19 cellular contexts compared by ENCODE assay signal in the genomic region with DNA sequence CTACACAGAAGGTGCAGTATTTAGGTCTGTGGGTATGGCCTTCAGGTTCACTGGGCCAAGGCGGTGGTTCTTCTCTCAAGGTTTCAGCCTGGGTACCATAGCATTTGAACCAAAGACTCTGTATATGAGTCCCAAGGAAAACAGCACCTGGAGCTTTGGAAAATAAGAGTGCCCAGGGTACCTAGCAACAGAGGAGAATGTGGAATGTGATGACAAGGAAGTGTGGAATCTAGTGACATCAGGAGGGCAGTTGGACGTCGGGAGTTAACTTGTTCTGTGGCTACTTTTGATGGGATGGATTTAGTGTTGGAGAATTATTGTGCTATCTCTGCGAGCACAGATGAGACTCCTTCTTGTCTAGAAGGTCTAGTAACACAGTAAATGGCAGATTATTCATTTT.
DNase-seq lines count a peak whose midpoint lies in the region; ATAC-seq, FAIRE-seq and TF ChIP-seq lines count a peak whose summit lies in the region.
"Had no signal": no experiment of that assay in that cellular context is flagged by ENCODE, and none has a peak within 500 bp of the region (broad histone marks: within the 10 kb centered on the region; RNA-seq: fewer than 3 reads in every experiment).

No MANE protein-coding gene starts in this region.

- H3K4me1 ChIP-seq in astrocyte (ENCODE audit: insufficient read depth, low read length) (peaks cover 6% of the 10 kb centered on the region), hepatocyte (ENCODE audit: insufficient read depth) (peaks cover 3% of the 10 kb centered on the region), trophoblast cell (ENCODE audit: control insufficient read depth in 1 of 2, insufficient read depth in 2 of 2, low read length in 2 of 2) (no peaks in the 10 kb centered on the region), tibial artery (no peaks in the 10 kb centered on the region), Caco-2 (no peaks in the 10 kb centered on the region)
- H3K4me1 ChIP-seq: psoas muscle, tibial nerve had no signal

- H3K9ac ChIP-seq in astrocyte (ENCODE audit: low read length), result no peak overlapping the region
- H3K9ac ChIP-seq in trophoblast cell (ENCODE audit: low read length), result no peak overlapping the region

- no peak overlapping the region for H3K4ac ChIP-seq in trophoblast cell (ENCODE audit: low read depth, low read length)

- no peak overlapping the region for H3K18ac ChIP-seq in trophoblast cell (ENCODE audit: low read length)

- H3K9me3 Mint-ChIP-seq in astrocyte (ENCODE audit: unreplicated experiment), result no peaks in the 10 kb centered on the region
- no peaks in the 10 kb centered on the region for H3K9me3 Mint-ChIP-seq in Caco-2 (ENCODE audit: unreplicated experiment)
- H3K9me3 Mint-ChIP-seq: activated B cell treated with CpG ODN at 0.5 μM for 24 hours; nephron progenitor cell; stimulated activated memory B cell treated with anti-CD40 and anti-IgM and Interleukin-4, amounts not matched to agents 10 μg/mL and 1 μg/mL and 100 μg/mL, for 72 hours had no signal

- no peaks in the 10 kb centered on the region for H3K9me2 ChIP-seq in hepatocyte (replicated peaks; ENCODE audit: insufficient read depth)

- no peak overlapping the region for H3K23ac ChIP-seq in trophoblast cell (ENCODE audit: low read length)

- TF ChIP-seq RAD21 in Ishikawa (IDR thresholded peaks at IDR 0.05; ENCODE audit: low read depth), result no peak

- no peak overlapping the region for H2BK5ac ChIP-seq in trophoblast cell (ENCODE audit: low read depth, low read length, poor library complexity)

- POLR2A ChIA-PET in Caco-2 (lab: Charles Lee), result no interaction called here

- no peak for TF ChIP-seq CTCF in astrocyte (IDR thresholded peaks at IDR 0.05; ENCODE audit: insufficient read depth, low read depth, low read length)
- no peak for TF ChIP-seq CTCF in hepatocyte (IDR thresholded peaks at IDR 0.05; ENCODE audit: poor library complexity)
- TF ChIP-seq CTCF in tibial artery (IDR thresholded peaks at IDR 0.05), result no peak
- TF ChIP-seq CTCF in Caco-2 (IDR thresholded peaks at IDR 0.05; ENCODE audit: insufficient read depth in 1 of 2, low read depth in 1 of 2, low read length in 1 of 2, severe bottlenecking in 1 of 2, unreplicated experiment in 1 of 2), result no peak

- H3K79me1 ChIP-seq in trophoblast cell (ENCODE audit: low read length), result no peaks in the 10 kb centered on the region

- H3K36me3 Mint-ChIP-seq in astrocyte (ENCODE audit: low read depth, unreplicated experiment) (no peaks in the 10 kb centered on the region), Caco-2 (ENCODE audit: insufficient read depth, unreplicated experiment) (peaks cover 4% of the 10 kb centered on the region)
- H3K36me3 Mint-ChIP-seq: stimulated activated memory B cell treated with anti-CD40 and anti-IgM and Interleukin-4, amounts not matched to agents 10 μg/mL and 1 μg/mL and 100 μg/mL, for 72 hours had no signal

- H3K4me3 Mint-ChIP-seq in astrocyte (ENCODE audit: unreplicated experiment) (no peak overlapping the region), Caco-2 (ENCODE audit: unreplicated experiment) (no peak overlapping the region)
- H3K4me3 Mint-ChIP-seq: activated B cell treated with CpG ODN at 0.5 μM for 24 hours; activated naive CD8-positive, alpha-beta T cell treated with anti-CD3 and anti-CD28 coated beads, Interleukin-2, amount 50 U/mL, for 24 hours; central memory CD8-positive, alpha-beta T cell; nephron progenitor cell; stimulated activated memory B cell treated with anti-CD40 and anti-IgM and Interleukin-4, amounts not matched to agents 10 μg/mL and 1 μg/mL and 100 μg/mL, for 72 hours had no signal

- no peak overlapping the region for H2BK12ac ChIP-seq in trophoblast cell (ENCODE audit: low read length)

- H3K4me3 ChIP-seq in astrocyte (ENCODE audit: insufficient read depth, low read depth, low read length), result no peak overlapping the region
- H3K4me3 ChIP-seq in hepatocyte, result no peak overlapping the region
- no peak overlapping the region for H3K4me3 ChIP-seq in trophoblast cell (ENCODE audit: low read depth, low read length)
- no peak overlapping the region for H3K4me3 ChIP-seq in tibial artery
- H3K4me3 ChIP-seq in Caco-2 (ENCODE audit: low read depth, low read length), result no peak overlapping the region
- H3K4me3 ChIP-seq: psoas muscle, tibial nerve had no signal

- DNase-seq in astrocyte (ENCODE audit: low read depth), result peak; percentile 77
- DNase-seq in hepatocyte (ENCODE audit: low spot score), result peak; percentile 9
- peak; percentile 14 to 60 for DNase-seq in trophoblast cell
- no peak for DNase-seq in tibial artery
- no peak for DNase-seq in Caco-2
- DNase-seq: activated B cell treated with CpG ODN at 0.5 μM for 24 hours; activated naive CD8-positive, alpha-beta T cell treated with anti-CD3 and anti-CD28 coated beads, Interleukin-2, amount 50 U/mL, for 24 hours; C1 segment of cervical spinal cord; effector CD8-positive, alpha-beta T cell; NCI-H146; NCI-H2227 treated with DMSO at 0.1 percent for 48 hours; nephron progenitor cell; psoas muscle had no signal

- no peak for TF ChIP-seq EP300 in Ishikawa (IDR thresholded peaks at IDR 0.05; ENCODE audit: borderline replicate concordance)

- 47% methylated on average over 4 of the region's 4 CpGs for WGBS in hepatocyte (ENCODE audit: low lambda C conversion rate, missing lambda C conversion rate)
- no CpG with 5 or more reads among the region's 4 CpGs for WGBS in trophoblast cell (ENCODE audit: extremely low coverage, insufficient coverage, insufficient read length)

- H2AFZ ChIP-seq in astrocyte (ENCODE audit: low read depth, low read length) (no peak overlapping the region), hepatocyte (no peak overlapping the region), trophoblast cell (ENCODE audit: insufficient read depth, low read length, poor library complexity) (no peak overlapping the region)

- H3K4me1 Mint-ChIP-seq in astrocyte (ENCODE audit: low read depth, unreplicated experiment) (peaks cover 15% of the 10 kb centered on the region), Caco-2 (ENCODE audit: low read depth, unreplicated experiment) (no peaks in the 10 kb centered on the region)
- H3K4me1 Mint-ChIP-seq: activated B cell treated with CpG ODN at 0.5 μM for 24 hours; activated naive CD8-positive, alpha-beta T cell treated with anti-CD3 and anti-CD28 coated beads, Interleukin-2, amount 50 U/mL, for 24 hours; central memory CD8-positive, alpha-beta T cell; nephron progenitor cell; stimulated activated memory B cell treated with anti-CD40 and anti-IgM and Interleukin-4, amounts not matched to agents 10 μg/mL and 1 μg/mL and 100 μg/mL, for 72 hours had no signal

- peak overlapping the region; percentile 79 for H3K27ac Mint-ChIP-seq in astrocyte (ENCODE audit: unreplicated experiment)
- no peak overlapping the region for H3K27ac Mint-ChIP-seq in Caco-2 (ENCODE audit: unreplicated experiment)
- H3K27ac Mint-ChIP-seq: activated B cell treated with CpG ODN at 0.5 μM for 24 hours; activated naive CD8-positive, alpha-beta T cell treated with anti-CD3 and anti-CD28 coated beads, Interleukin-2, amount 50 U/mL, for 24 hours; nephron progenitor cell; stimulated activated memory B cell treated with anti-CD40 and anti-IgM and Interleukin-4, amounts not matched to agents 10 μg/mL and 1 μg/mL and 100 μg/mL, for 72 hours had no signal

- H4K20me1 ChIP-seq in astrocyte (ENCODE audit: insufficient read depth, low read length), result no peaks in the 10 kb centered on the region
- no peaks in the 10 kb centered on the region for H4K20me1 ChIP-seq in hepatocyte (ENCODE audit: insufficient read depth, poor library complexity, severe bottlenecking)

- intact Hi-C loops in tibial artery (cut with DNase I; ENCODE audit: low total_unique reads) (no loop called here), Caco-2 (cut with micrococcal nuclease; ENCODE audit: unreplicated experiment) (no loop called here)

- H3K4me2 ChIP-seq in astrocyte (ENCODE audit: low read length) (no peak overlapping the region), hepatocyte (no peak overlapping the region), trophoblast cell (ENCODE audit: low read length) (no peak overlapping the region)

- H4K91ac ChIP-seq in trophoblast cell (ENCODE audit: low read depth, low read length), result no peak overlapping the region

- H3K9me3 ChIP-seq in astrocyte (ENCODE audit: insufficient read depth, low read depth, low read length) (no peaks in the 10 kb centered on the region), hepatocyte (ENCODE audit: low read depth) (no peaks in the 10 kb centered on the region), trophoblast cell (ENCODE audit: insufficient read depth, low read depth, low read length) (no peaks in the 10 kb centered on the region), tibial artery (no peaks in the 10 kb centered on the region), Caco-2 (no peaks in the 10 kb centered on the region)
- H3K9me3 ChIP-seq: psoas muscle, tibial nerve had no signal

- no peak overlapping the region for H4K12ac ChIP-seq in trophoblast cell (ENCODE audit: low read depth, low read length)

- H3K27me3 ChIP-seq in astrocyte (ENCODE audit: insufficient read depth, low read length) (no peaks in the 10 kb centered on the region), hepatocyte (no peaks in the 10 kb centered on the region), trophoblast cell (ENCODE audit: insufficient read depth, low read length) (no peaks in the 10 kb centered on the region), tibial artery (no peaks in the 10 kb centered on the region), Caco-2 (replicated peaks; ENCODE audit: control insufficient read depth, insufficient read depth, low read length) (no peaks in the 10 kb centered on the region)
- H3K27me3 ChIP-seq: tibial nerve had no signal

- no peak for ATAC-seq in GM18502 (IDR thresholded peaks at IDR 0.05; ENCODE audit: poor library complexity, unreplicated experiment)
- ATAC-seq: activated naive CD8-positive, alpha-beta T cell treated with anti-CD3 and anti-CD28 coated beads, Interleukin-2, amount 50 U/mL, for 24 hours; HCT116; psoas muscle; stimulated activated memory B cell treated with anti-CD40 and anti-IgM and Interleukin-4, amounts not matched to agents 10 μg/mL and 1 μg/mL and 100 μg/mL, for 72 hours had no signal

- no peak overlapping the region for H4K8ac ChIP-seq in trophoblast cell (ENCODE audit: low read depth, low read length)

- no peak overlapping the region for H2AK5ac ChIP-seq in trophoblast cell (ENCODE audit: low read length)

- no peak overlapping the region for H2BK120ac ChIP-seq in trophoblast cell (ENCODE audit: insufficient read depth, low read length, poor library complexity)

- H3K79me2 ChIP-seq in astrocyte (ENCODE audit: insufficient read depth, low read length) (no peaks in the 10 kb centered on the region), hepatocyte (no peaks in the 10 kb centered on the region), trophoblast cell (ENCODE audit: control insufficient read depth, insufficient read depth, low read length, poor library complexity) (no peaks in the 10 kb centered on the region)

- FAIRE-seq in astrocyte (lab: Jason Lieb, UNC), result no peak

- H3K27me3 Mint-ChIP-seq in astrocyte (ENCODE audit: low read depth, unreplicated experiment), result no peaks in the 10 kb centered on the region
- H3K27me3 Mint-ChIP-seq in Caco-2 (ENCODE audit: insufficient read depth, unreplicated experiment), result peaks cover 3% of the 10 kb centered on the region
- H3K27me3 Mint-ChIP-seq: activated B cell treated with CpG ODN at 0.5 μM for 24 hours; activated naive CD8-positive, alpha-beta T cell treated with anti-CD3 and anti-CD28 coated beads, Interleukin-2, amount 50 U/mL, for 24 hours; central memory CD8-positive, alpha-beta T cell; stimulated activated memory B cell treated with anti-CD40 and anti-IgM and Interleukin-4, amounts not matched to agents 10 μg/mL and 1 μg/mL and 100 μg/mL, for 72 hours had no signal

- no peaks in the 10 kb centered on the region for H3K36me3 ChIP-seq in astrocyte (ENCODE audit: insufficient read depth, low read length)
- no peaks in the 10 kb centered on the region for H3K36me3 ChIP-seq in hepatocyte (replicated peaks; ENCODE audit: insufficient read depth, low read depth)
- no peaks in the 10 kb centered on the region for H3K36me3 ChIP-seq in trophoblast cell (ENCODE audit: control insufficient read depth in 1 of 2, insufficient read depth in 2 of 2, low read length in 2 of 2)
- no peaks in the 10 kb centered on the region for H3K36me3 ChIP-seq in tibial artery
- H3K36me3 ChIP-seq in Caco-2 (ENCODE audit: control insufficient read depth, insufficient read depth, low read length), result no peaks in the 10 kb centered on the region
- H3K36me3 ChIP-seq: tibial nerve had no signal

- CTCF ChIA-PET in Caco-2 (lab: Charles Lee), result no interaction called here

- no peak overlapping the region for H3K27ac ChIP-seq in astrocyte (ENCODE audit: low read depth, low read length)
- no peak overlapping the region for H3K27ac ChIP-seq in hepatocyte
- H3K27ac ChIP-seq in trophoblast cell (ENCODE audit: low read depth, low read length), result no peak overlapping the region
- H3K27ac ChIP-seq in tibial artery, result no peak overlapping the region
- H3K27ac ChIP-seq: psoas muscle, tibial nerve had no signal

- H3K14ac ChIP-seq in trophoblast cell (ENCODE audit: low read length), result no peak overlapping the region

- no TSS peak for BruUV-seq in Caco-2 (replicated peaks; lab: Mats Ljungman, UMichigan)

Comparison
In these comparisons a context has a peak if more than half of its experiments do, and no peak if none do; other contexts are left out.
1. DNase-seq: peak in astrocyte (single experiment), hepatocyte (single experiment) and trophoblast cell (2 of 2); none in tibial artery (0 of 2) and Caco-2 (0 of 2).